Comparison of ENCODE assay signal across 24 cellular contexts in the genomic region with DNA sequence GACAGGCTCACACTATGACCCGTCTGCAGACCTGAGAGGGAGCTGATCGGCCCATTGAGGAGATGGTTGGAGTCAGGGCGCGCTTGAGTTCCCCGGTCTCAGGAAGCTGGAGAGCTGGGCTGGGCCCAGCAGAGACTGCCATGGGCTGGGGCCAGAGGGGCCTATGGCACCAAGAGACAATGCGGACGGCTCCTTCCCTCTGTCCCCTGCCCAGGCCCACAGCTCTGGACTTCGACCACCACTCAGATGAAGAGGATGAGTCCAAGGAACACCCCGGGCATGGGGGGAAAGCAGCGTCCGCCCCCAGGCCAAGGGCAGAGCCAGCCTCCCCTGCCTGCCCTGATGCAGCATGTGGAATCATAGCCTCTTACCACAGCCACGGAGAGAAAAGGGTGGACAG. TPM values are rescaled to one million over a fixed set of nuclear protein-coding genes. Genes with fewer than 3 reads are reported as not detected.
DNase-seq lines count a peak whose midpoint lies in the region; ATAC-seq and TF ChIP-seq lines count a peak whose summit lies in the region.
"Had no signal": no experiment of that assay in that cellular context is flagged by ENCODE, and none has a peak within 500 bp of the region (broad histone marks: within the 10 kb centered on the region; RNA-seq: fewer than 3 reads in every experiment).

No MANE protein-coding gene starts in this region.

- ATAC-seq in sciatic nerve (peak; percentile 21), GM21526 (IDR thresholded peaks at IDR 0.05; ENCODE audit: low FRiP score, unreplicated experiment) (no peak), HG02981 (IDR thresholded peaks at IDR 0.05; ENCODE audit: unreplicated experiment) (no peak), HG02970 (IDR thresholded peaks at IDR 0.05; ENCODE audit: low FRiP score, unreplicated experiment) (no peak)
- ATAC-seq: Panc1 had no signal

- no peak for TF ChIP-seq POLR2A in esophagus muscularis mucosa (IDR thresholded peaks at IDR 0.05; ENCODE audit: low read depth)

- H3K27ac ChIP-seq in esophagus muscularis mucosa (replicated peaks in 1 of 4): no peak overlapping the region
- H3K27ac ChIP-seq: GM23248, HL-60, SJSA1 had no signal

- no peak overlapping the region for H3K4me3 ChIP-seq in esophagus muscularis mucosa
- H3K4me3 ChIP-seq: GM23248, SJSA1 had no signal

- intact Hi-C loops in esophagus muscularis mucosa (cut with DNase I) (no loop called here), sciatic nerve (cut with DNase I) (no loop called here)

- H3K9me3 ChIP-seq in esophagus muscularis mucosa: no peaks in the 10 kb centered on the region
- H3K9me3 ChIP-seq: SJSA1 had no signal

- 91% methylated on average over 10 of the region's 12 CpGs for WGBS in esophagus muscularis mucosa

- DNase-seq in AG08395 (ENCODE audit: low spot score): peak; percentile 0
- DNase-seq in GM13977 (ENCODE audit: low spot score): peak; percentile 14
- DNase-seq in esophagus muscularis mucosa (ENCODE audit: extremely low spot score): peak; percentile 42
- DNase-seq in sciatic nerve (ENCODE audit: low spot score): no peak
- no peak for DNase-seq in kidney glomerular epithelial cell (lab: John Stamatoyannopoulos, UW)
- DNase-seq: C1 segment of cervical spinal cord; CD8-positive, alpha-beta memory T cell; DMS79; GM23248; HCEC 1CT; MM.1S; NCI-H1092 treated with DMSO at 0.1 percent for 48 hours; NCI-H146; NCI-H2029 treated with DMSO at 0.1 percent for 48 hours; NCI-H2171 treated with DMSO at 0.1 percent for 48 hours; NCI-H446; NCI-H526 treated with DMSO at 0.1 percent for 48 hours had no signal

- TF ChIP-seq CTCF in GM13977 (IDR thresholded peaks at IDR 0.05; ENCODE audit: extremely low read depth, insufficient read depth, missing control alignments) (no peak), esophagus muscularis mucosa (IDR thresholded peaks at IDR 0.05) (no peak)

- no peaks in the 10 kb centered on the region for H3K36me3 ChIP-seq in esophagus muscularis mucosa
- H3K36me3 ChIP-seq: SJSA1 had no signal

- no peak for TF ChIP-seq EP300 in esophagus muscularis mucosa (IDR thresholded peaks at IDR 0.05)

- in situ Hi-C loops in GM13977 (cut with MboI; ENCODE audit: low pct_unique_long_range_greater_than_20kb, low sequenced_read_pairs, unreplicated experiment): no loop called here

- H3K4me1 ChIP-seq in esophagus muscularis mucosa: no peaks in the 10 kb centered on the region
- H3K4me1 ChIP-seq: SJSA1 had no signal

- H3K27me3 ChIP-seq in esophagus muscularis mucosa: peaks cover 0 to 49% (median 0%) of the 10 kb centered on the region in 4 donors
- H3K27me3 ChIP-seq: SJSA1 had no signal

RNA-seq across cellular contexts. Expression of a gene that starts 40.2 kb away (rescaled TPM):
- under 1 TPM; 0.17 to 0.86 (median 0.56) TPM for total RNA-seq in esophagus muscularis mucosa
- total RNA-seq in sciatic nerve: not detected
- total RNA-seq: CD8-positive, alpha-beta memory T cell; GM23248; HT1080; SJSA1 had no signal

Comparison
In these comparisons a context has a peak if more than half of its experiments do, and no peak if none do; other contexts are left out.
1. DNase-seq: peak in AG08395 (single experiment), GM13977 (single experiment) and esophagus muscularis mucosa (single experiment); none in sciatic nerve (single experiment) and kidney glomerular epithelial cell (single experiment).